Comparison of ENCODE assay signal across 8 cellular contexts in the genomic region with DNA sequence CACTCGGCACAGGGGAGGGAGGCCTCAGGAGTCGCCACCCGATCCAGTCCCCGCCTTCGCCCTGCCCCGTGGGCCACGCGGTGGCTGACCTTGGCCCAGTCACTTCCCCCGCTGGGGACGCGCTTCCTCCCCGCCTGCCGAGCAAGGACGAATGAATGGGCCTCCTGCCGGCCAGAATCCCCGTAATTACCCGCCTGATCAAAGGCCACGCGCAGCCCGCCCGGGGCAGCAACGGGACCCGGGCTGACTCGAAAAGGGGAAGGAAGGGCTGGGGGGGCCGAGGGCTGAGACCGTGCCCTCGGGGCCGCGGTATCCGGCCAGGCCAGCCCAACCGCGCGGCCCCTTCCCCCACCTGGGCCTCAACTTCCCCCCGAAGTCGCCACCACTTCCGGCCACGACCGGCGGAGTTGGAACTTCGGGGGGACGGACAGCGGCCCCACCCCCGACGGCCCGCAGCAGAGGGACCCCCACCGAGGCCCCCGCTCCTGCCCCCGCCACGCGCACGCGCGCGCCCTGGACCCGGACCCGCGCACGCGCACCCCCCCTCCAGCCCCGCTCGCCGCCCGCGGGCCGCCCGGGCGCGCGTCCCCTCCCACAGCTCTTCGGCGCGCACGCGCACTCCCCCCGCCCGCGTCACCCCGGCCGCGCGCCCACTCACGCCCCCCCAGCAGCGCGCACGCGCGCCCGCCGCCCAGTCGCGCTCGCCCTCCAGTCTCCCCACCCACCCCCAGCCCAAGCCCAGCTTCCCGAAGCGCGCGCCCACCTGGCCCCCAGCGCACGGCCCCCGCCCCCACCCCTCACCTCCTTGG. TPM values are rescaled to one million over a fixed set of nuclear protein-coding genes. Genes with fewer than 3 reads are reported as not detected.
DNase-seq lines count a peak whose midpoint lies in the region; ATAC-seq and TF ChIP-seq lines count a peak whose summit lies in the region.

No MANE protein-coding gene starts in this region.

- peak overlapping the region; percentile 87 for H3K4me3 Mint-ChIP-seq in activated CD8-positive, alpha-beta T cell treated with anti-CD3 and anti-CD28 coated beads for 36 hours

- peaks cover 11% of the 10 kb centered on the region for H3K36me3 Mint-ChIP-seq in activated CD8-positive, alpha-beta T cell treated with anti-CD3 and anti-CD28 coated beads for 36 hours (ENCODE audit: low read depth)

- DNase-seq in SHP77 (lab: John Stamatoyannopoulos, UW): peak; percentile 58 to 65
- DNase-seq in SHP77 treated with DMSO at 0.1 percent for 48 hours (lab: John Stamatoyannopoulos, UW): no peak
- DNase-seq in NCI-H69 (lab: John Stamatoyannopoulos, UW): peak; percentile 94
- peak; percentile 80 for DNase-seq in activated CD8-positive, alpha-beta T cell treated with anti-CD3 and anti-CD28 coated beads for 36 hours
- peak; percentile 70 for DNase-seq in effector CD8-positive, alpha-beta T cell (lab: John Stamatoyannopoulos, UW)
- peak; percentile 95 for DNase-seq in mesenteric fat pad (ENCODE audit: low spot score)
- peak; percentile 72 for DNase-seq in stimulated activated CD8-positive, alpha-beta memory T cell treated with anti-CD3 and anti-CD28 coated beads, Interleukin-15, amount 100 ng/mL, for 24 hours (ENCODE audit: low read depth)

- CTCF ChIA-PET in activated CD8-positive, alpha-beta T cell treated with anti-CD3 and anti-CD28 coated beads for 36 hours (lab: Charles Lee): interaction anchor here (1.0 kb wide), 1 partner anchor 55 kb away, joined by 4 read pairs; no protein-coding TSS in a partner anchor

- peak; percentile 27 for ATAC-seq in HG03045 (IDR thresholded peaks at IDR 0.05; ENCODE audit: unreplicated experiment)
- peak; percentile 23 for ATAC-seq in activated CD8-positive, alpha-beta T cell treated with anti-CD3 and anti-CD28 coated beads for 36 hours

- peak overlapping the region; percentile 95 for H3K27ac Mint-ChIP-seq in activated CD8-positive, alpha-beta T cell treated with anti-CD3 and anti-CD28 coated beads for 36 hours

- no peaks in the 10 kb centered on the region for H3K9me3 Mint-ChIP-seq in activated CD8-positive, alpha-beta T cell treated with anti-CD3 and anti-CD28 coated beads for 36 hours

- POLR2A ChIA-PET in activated CD8-positive, alpha-beta T cell treated with anti-CD3 and anti-CD28 coated beads for 36 hours (lab: Charles Lee): interaction anchor here (0.6 to 2.3 kb wide), 5 partner anchors 9 to 714 kb away, joined by 3 to 6 read pairs (median 4); no protein-coding TSS in a partner anchor

- intact Hi-C loops in activated CD8-positive, alpha-beta T cell treated with anti-CD3 and anti-CD28 coated beads for 36 hours (cut with micrococcal nuclease): loop anchor here (2.0 kb wide), 1 partner anchor 20 kb away; the partner anchor contains the start of gene ZNF444

- H3K4me1 Mint-ChIP-seq in activated CD8-positive, alpha-beta T cell treated with anti-CD3 and anti-CD28 coated beads for 36 hours (ENCODE audit: low read depth): peaks cover 34% of the 10 kb centered on the region

- no peaks in the 10 kb centered on the region for H3K27me3 Mint-ChIP-seq in activated CD8-positive, alpha-beta T cell treated with anti-CD3 and anti-CD28 coated beads for 36 hours

- no peak for TF ChIP-seq CTCF in activated CD8-positive, alpha-beta T cell treated with anti-CD3 and anti-CD28 coated beads for 36 hours (IDR thresholded peaks at IDR 0.05)

RNA-seq across cellular contexts. Expression of gene ZNF787, which starts 0.5 kb away (rescaled TPM):
- 10 to 100 TPM; 24.2 to 25.8 TPM for total RNA-seq in activated CD8-positive, alpha-beta T cell treated with anti-CD3 and anti-CD28 coated beads for 36 hours
- 35.1 TPM for total RNA-seq in mesenteric fat pad

RNA-seq across cellular contexts. Expression of gene ZNF444, which starts 20.5 kb away (rescaled TPM):
- total RNA-seq in activated CD8-positive, alpha-beta T cell treated with anti-CD3 and anti-CD28 coated beads for 36 hours: 10 to 100 TPM; 25.3 to 35.2 TPM
- total RNA-seq in mesenteric fat pad: 17.3 TPM

RNA-seq across cellular contexts. Expression of gene GALP, which starts 55.2 kb away (rescaled TPM):
- not detected for total RNA-seq in activated CD8-positive, alpha-beta T cell treated with anti-CD3 and anti-CD28 coated beads for 36 hours
- total RNA-seq in mesenteric fat pad: not detected
